In the genomic region with DNA sequence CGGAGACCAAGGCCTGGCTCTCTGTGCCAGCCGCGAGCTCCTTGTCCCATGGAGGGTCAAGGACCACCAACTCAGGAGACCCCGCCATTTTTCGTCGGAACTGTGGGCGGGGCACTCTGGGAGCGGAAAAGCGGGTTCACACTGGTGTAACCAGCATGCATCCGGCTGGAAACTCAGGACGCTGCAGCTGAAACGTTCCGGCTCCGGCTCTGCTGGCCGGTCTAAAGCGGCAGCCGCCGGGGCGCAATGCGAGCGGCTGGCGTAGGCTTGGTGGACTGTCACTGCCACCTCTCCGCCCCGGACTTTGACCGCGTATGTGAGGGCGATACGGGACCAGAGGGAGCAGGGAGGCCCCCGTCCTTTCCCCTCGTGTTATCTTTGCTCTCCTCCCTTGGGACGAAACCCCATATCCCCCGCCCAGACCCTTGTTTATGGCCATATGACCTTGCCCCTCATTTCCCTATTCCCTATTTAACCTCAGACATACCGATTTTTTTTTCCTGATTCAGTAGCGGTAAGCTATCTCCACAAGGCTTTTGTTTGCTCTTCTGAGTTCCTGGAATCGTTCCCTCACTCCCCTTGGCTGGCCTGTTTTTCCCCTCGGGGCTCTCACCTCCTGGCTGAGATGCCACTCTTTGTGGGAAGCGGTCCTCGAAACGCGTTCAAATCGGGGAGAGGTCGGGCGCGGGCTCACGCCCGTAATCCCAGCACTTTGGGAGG, we compare ENCODE assay signal across 8 cellular contexts. TPM values are rescaled to one million over a fixed set of nuclear protein-coding genes. Genes with fewer than 3 reads are reported as not detected.
DNase-seq lines count a peak whose midpoint lies in the region; ATAC-seq, FAIRE-seq and TF ChIP-seq lines count a peak whose summit lies in the region.

A gene with protein sequence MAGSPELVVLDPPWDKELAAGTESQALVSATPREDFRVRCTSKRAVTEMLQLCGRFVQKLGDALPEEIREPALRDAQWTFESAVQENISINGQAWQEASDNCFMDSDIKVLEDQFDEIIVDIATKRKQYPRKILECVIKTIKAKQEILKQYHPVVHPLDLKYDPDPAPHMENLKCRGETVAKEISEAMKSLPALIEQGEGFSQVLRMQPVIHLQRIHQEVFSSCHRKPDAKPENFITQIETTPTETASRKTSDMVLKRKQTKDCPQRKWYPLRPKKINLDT (minus strand): TSS at position 102 of the 720 bp plus-strand sequence. CDS start 14 bp downstream, at position 88.
A gene with protein sequence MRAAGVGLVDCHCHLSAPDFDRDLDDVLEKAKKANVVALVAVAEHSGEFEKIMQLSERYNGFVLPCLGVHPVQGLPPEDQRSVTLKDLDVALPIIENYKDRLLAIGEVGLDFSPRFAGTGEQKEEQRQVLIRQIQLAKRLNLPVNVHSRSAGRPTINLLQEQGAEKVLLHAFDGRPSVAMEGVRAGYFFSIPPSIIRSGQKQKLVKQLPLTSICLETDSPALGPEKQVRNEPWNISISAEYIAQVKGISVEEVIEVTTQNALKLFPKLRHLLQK (plus strand): TSS at position 219 of the 720 bp plus-strand sequence. CDS start 28 bp downstream, at position 247.

- FAIRE-seq in RCC 7860 (lab: Jason Lieb, UNC), result no peak

- H3K27me3 ChIP-seq in DOHH2 (ENCODE audit: control insufficient read depth, low read length) (no peaks in the 10 kb centered on the region), GM23248 (replicated peaks; ENCODE audit: insufficient read depth) (no peaks in the 10 kb centered on the region), Karpas-422 (ENCODE audit: low read length) (no peaks in the 10 kb centered on the region)

- H3K27me3 Mint-ChIP-seq in activated T-helper 1 cell treated with anti-CD3 and anti-CD28 coated beads, Interleukin-12 subunit alpha, Interleukin-12 subunit beta, Interleukin-2, Interleukin-4 antibody, amounts not matched to agents 30 ng/mL and 10 ng/mL and 1 ng/mL, durations not matched to agents 14 hours and 24 hours and 36 hours (ENCODE audit: insufficient read depth), result no peaks in the 10 kb centered on the region
- H3K27me3 Mint-ChIP-seq in naive B cell, result no peaks in the 10 kb centered on the region

- H3K9me2 ChIP-seq in DOHH2 (replicated peaks; ENCODE audit: control insufficient read depth, low read length) (no peaks in the 10 kb centered on the region), GM23248 (ENCODE audit: insufficient read depth) (no peaks in the 10 kb centered on the region), Karpas-422 (replicated peaks; ENCODE audit: insufficient read depth, low read length) (no peaks in the 10 kb centered on the region)

- H3K4me1 ChIP-seq in DOHH2 (ENCODE audit: control insufficient read depth, low read length), result peaks cover 58% of the 10 kb centered on the region
- H3K4me1 ChIP-seq in GM23248 (ENCODE audit: insufficient read depth), result peaks cover 8% of the 10 kb centered on the region; the same call in 1 of the 2 replicates
- peaks cover 54% of the 10 kb centered on the region for H3K4me1 ChIP-seq in Karpas-422 (ENCODE audit: low read length)

- peaks cover 15% of the 10 kb centered on the region for H3K36me3 Mint-ChIP-seq in activated T-helper 1 cell treated with anti-CD3 and anti-CD28 coated beads, Interleukin-12 subunit alpha, Interleukin-12 subunit beta, Interleukin-2, Interleukin-4 antibody, amounts not matched to agents 30 ng/mL and 10 ng/mL and 1 ng/mL, durations not matched to agents 14 hours and 24 hours and 36 hours (ENCODE audit: low read depth)
- H3K36me3 Mint-ChIP-seq in naive B cell, result peaks cover 5 to 8% of the 10 kb centered on the region in 2 donors
- peaks cover 32% of the 10 kb centered on the region for H3K36me3 Mint-ChIP-seq in stimulated activated effector memory CD8-positive, alpha-beta T cell treated with anti-CD3 and anti-CD28 coated beads, Interleukin-12 subunit alpha, Interleukin-12 subunit beta, amount 100 ng/mL, for 72 hours

- H3K4me2 ChIP-seq in DOHH2 (ENCODE audit: low read length) (peak within 1 kb of the TSS; percentile 86), GM23248 (ENCODE audit: unreplicated experiment) (peak within 1 kb of the TSS; percentile 98), Karpas-422 (ENCODE audit: low read depth, low read length, poor library complexity, severe bottlenecking) (peak within 1 kb of the TSS; percentile 95)

- TF ChIP-seq CTCF in DOHH2 (IDR thresholded peaks at IDR 0.05; ENCODE audit: low read depth, low read length, poor library complexity, severe bottlenecking), result no peak

- H3K36me3 ChIP-seq in DOHH2 (ENCODE audit: control insufficient read depth, low read length) (peaks cover 27% of the 10 kb centered on the region), GM23248 (ENCODE audit: low read depth) (no peaks in the 10 kb centered on the region), Karpas-422 (ENCODE audit: insufficient read depth, low read length) (peaks cover 12% of the 10 kb centered on the region; the same call in 1 of the 2 replicates)

- H3F3A ChIP-seq in DOHH2 (ENCODE audit: control insufficient read depth, insufficient read depth) (peaks cover 16% of the 10 kb centered on the region), GM23248 (ENCODE audit: insufficient read depth) (peaks cover 5% of the 10 kb centered on the region; the same call in 1 of the 2 replicates)

- H2AFZ ChIP-seq in GM23248 (peak within 1 kb of the TSS; percentile 97), Karpas-422 (ENCODE audit: low read length) (peak within 1 kb of the TSS; percentile 73)

- H3K9me3 ChIP-seq in DOHH2 (ENCODE audit: control insufficient read depth, insufficient read depth, low read length) (no peaks in the 10 kb centered on the region), GM23248 (ENCODE audit: low read depth) (no peaks in the 10 kb centered on the region), Karpas-422 (ENCODE audit: low read length) (no peaks in the 10 kb centered on the region)

- H3K4me3 Mint-ChIP-seq in activated T-helper 1 cell treated with anti-CD3 and anti-CD28 coated beads, Interleukin-12 subunit alpha, Interleukin-12 subunit beta, Interleukin-2, Interleukin-4 antibody, amounts not matched to agents 30 ng/mL and 10 ng/mL and 1 ng/mL, durations not matched to agents 14 hours and 24 hours and 36 hours, result peak within 1 kb of the TSS; percentile 99
- H3K4me3 Mint-ChIP-seq in naive B cell, result peak within 1 kb of the TSS; percentile 60 to 99 (median 98)
- peak within 1 kb of the TSS; percentile 96 for H3K4me3 Mint-ChIP-seq in stimulated activated effector memory CD8-positive, alpha-beta T cell treated with anti-CD3 and anti-CD28 coated beads, Interleukin-12 subunit alpha, Interleukin-12 subunit beta, amount 100 ng/mL, for 72 hours

- intact Hi-C loops in activated T-helper 1 cell treated with anti-CD3 and anti-CD28 coated beads, Interleukin-12 subunit alpha, Interleukin-12 subunit beta, Interleukin-2, Interleukin-4 antibody, amounts not matched to agents 30 ng/mL and 10 ng/mL and 1 ng/mL, durations not matched to agents 14 hours and 24 hours and 36 hours (cut with micrococcal nuclease), result loop anchor here (1.0 to 10.0 kb wide), 12 partner anchors 22 to 1117 kb away; a partner anchor contains a TSS

- in situ Hi-C loops in GM23248 (cut with MboI), result no loop called here

- H3K9ac ChIP-seq in GM23248 (peak within 1 kb of the TSS; percentile 98), Karpas-422 (ENCODE audit: low read length) (peak within 1 kb of the TSS; percentile 86)

- peaks cover 30% of the 10 kb centered on the region for H3K4me1 Mint-ChIP-seq in activated T-helper 1 cell treated with anti-CD3 and anti-CD28 coated beads, Interleukin-12 subunit alpha, Interleukin-12 subunit beta, Interleukin-2, Interleukin-4 antibody, amounts not matched to agents 30 ng/mL and 10 ng/mL and 1 ng/mL, durations not matched to agents 14 hours and 24 hours and 36 hours (ENCODE audit: low read depth)
- H3K4me1 Mint-ChIP-seq in naive B cell, result peaks cover 26 to 69% (median 31%) of the 10 kb centered on the region in 3 donors
- H3K4me1 Mint-ChIP-seq in stimulated activated effector memory CD8-positive, alpha-beta T cell treated with anti-CD3 and anti-CD28 coated beads, Interleukin-12 subunit alpha, Interleukin-12 subunit beta, amount 100 ng/mL, for 72 hours, result peaks cover 24% of the 10 kb centered on the region

- peaks cover 4% of the 10 kb centered on the region for H3K9me3 Mint-ChIP-seq in activated T-helper 1 cell treated with anti-CD3 and anti-CD28 coated beads, Interleukin-12 subunit alpha, Interleukin-12 subunit beta, Interleukin-2, Interleukin-4 antibody, amounts not matched to agents 30 ng/mL and 10 ng/mL and 1 ng/mL, durations not matched to agents 14 hours and 24 hours and 36 hours
- H3K9me3 Mint-ChIP-seq in naive B cell, result peaks cover 0 to 5% (median 2%) of the 10 kb centered on the region in 7 donors
- H3K9me3 Mint-ChIP-seq in stimulated activated effector memory CD8-positive, alpha-beta T cell treated with anti-CD3 and anti-CD28 coated beads, Interleukin-12 subunit alpha, Interleukin-12 subunit beta, amount 100 ng/mL, for 72 hours, result no peaks in the 10 kb centered on the region

- peak within 1 kb of the TSS; percentile 89 for H3K27ac ChIP-seq in DOHH2 (ENCODE audit: low read depth, low read length)
- H3K27ac ChIP-seq in GM23248, result peak within 1 kb of the TSS; percentile 87
- peak within 1 kb of the TSS; percentile 89 for H3K27ac ChIP-seq in Karpas-422 (ENCODE audit: low read length)

- no peaks in the 10 kb centered on the region for H4K20me1 ChIP-seq in DOHH2 (ENCODE audit: control insufficient read depth, insufficient read depth, low read depth, low read length)
- H4K20me1 ChIP-seq in GM23248 (ENCODE audit: insufficient read depth), result no peaks in the 10 kb centered on the region
- no peaks in the 10 kb centered on the region for H4K20me1 ChIP-seq in Karpas-422 (ENCODE audit: insufficient read depth, low read depth, low read length)

- ATAC-seq in naive B cell (ENCODE audit: low read depth in 2 of 2), result peak; percentile 56
- peak; percentile 97 for ATAC-seq in stimulated activated effector memory CD8-positive, alpha-beta T cell treated with anti-CD3 and anti-CD28 coated beads, Interleukin-12 subunit alpha, Interleukin-12 subunit beta, amount 100 ng/mL, for 72 hours

- peaks cover 61% of the 10 kb centered on the region for H3K79me2 ChIP-seq in DOHH2 (ENCODE audit: control insufficient read depth, low read length)
- H3K79me2 ChIP-seq in GM23248 (ENCODE audit: insufficient read depth), result peaks cover 32% of the 10 kb centered on the region
- peaks cover 71% of the 10 kb centered on the region for H3K79me2 ChIP-seq in Karpas-422 (ENCODE audit: low read length)

- H3K4me3 ChIP-seq in DOHH2 (ENCODE audit: low read length) (peak within 1 kb of the TSS; percentile 89), GM23248 (peak within 1 kb of the TSS; percentile 82), Karpas-422 (ENCODE audit: low read length) (peak within 1 kb of the TSS; percentile 83)

- 1% methylated on average over 40 to 46 of the region's 46 CpGs for WGBS in GM23248 (ENCODE audit: low coverage in 1 of 2, low lambda C conversion rate in 2 of 2, missing lambda C conversion rate in 2 of 2), 2 experiments

- DNase-seq in GM23248, result peak; percentile 90
- peak; percentile 98 for DNase-seq in Karpas-422
- peak; percentile 76 for DNase-seq in RCC 7860 (ENCODE audit: low spot score)
- DNase-seq in activated T-helper 1 cell treated with anti-CD3 and anti-CD28 coated beads, Interleukin-12 subunit alpha, Interleukin-12 subunit beta, Interleukin-2, Interleukin-4 antibody, amounts not matched to agents 30 ng/mL and 10 ng/mL and 1 ng/mL, durations not matched to agents 14 hours and 24 hours and 36 hours (ENCODE audit: low spot score), result peak; percentile 93
- DNase-seq in fibroblast of gingiva (ENCODE audit: low read depth), result peak; percentile 94
- DNase-seq in naive B cell, result peak; percentile 89
- peak; percentile 100 for DNase-seq in stimulated activated effector memory CD8-positive, alpha-beta T cell treated with anti-CD3 and anti-CD28 coated beads, Interleukin-12 subunit alpha, Interleukin-12 subunit beta, amount 100 ng/mL, for 72 hours (ENCODE audit: low spot score in 2 of 2)

- H3K27ac Mint-ChIP-seq in activated T-helper 1 cell treated with anti-CD3 and anti-CD28 coated beads, Interleukin-12 subunit alpha, Interleukin-12 subunit beta, Interleukin-2, Interleukin-4 antibody, amounts not matched to agents 30 ng/mL and 10 ng/mL and 1 ng/mL, durations not matched to agents 14 hours and 24 hours and 36 hours, result peak within 1 kb of the TSS; percentile 98
- peak within 1 kb of the TSS; percentile 73 to 97 (median 96) for H3K27ac Mint-ChIP-seq in naive B cell
- H3K27ac Mint-ChIP-seq in stimulated activated effector memory CD8-positive, alpha-beta T cell treated with anti-CD3 and anti-CD28 coated beads, Interleukin-12 subunit alpha, Interleukin-12 subunit beta, amount 100 ng/mL, for 72 hours, result peak within 1 kb of the TSS; percentile 98

RNA-seq across cellular contexts. Expression of the first gene that starts in this region (rescaled TPM):
- total RNA-seq in GM23248 (2014; rRNA removed; shearing (Covaris generic)), result 30.7 and 34.9 TPM in 2 replicates
- polyA plus RNA-seq in GM23248 (2016; fragmentation: Nextera tagmentation; extraction: Ambion mirVana), result 32.0 and 38.0 TPM in 2 replicates
- 64.0 and 65.9 TPM in 2 replicates for total RNA-seq in Karpas-422 (2014; rRNA removed; shearing (Covaris generic); ENCODE audit: low replicate concordance)
- total RNA-seq in activated T-helper 1 cell treated with anti-CD3 and anti-CD28 coated beads, Interleukin-12 subunit alpha, Interleukin-12 subunit beta, Interleukin-2, Interleukin-4 antibody, amounts not matched to agents 30 ng/mL and 10 ng/mL and 1 ng/mL, durations not matched to agents 14 hours and 24 hours and 36 hours, result 40.2 and 44.7 TPM in 2 replicates
- 100 to 1,000 TPM in 1 of 6 donors, 10 to 100 TPM in 5; 72.1 to 103 (median 81.0) TPM for polyA plus RNA-seq in naive B cell (ENCODE audit: low read depth in 6 of 6)

RNA-seq across cellular contexts. Expression of the second gene that starts in this region (rescaled TPM):
- 12.4 and 14.8 TPM in 2 replicates for total RNA-seq in GM23248 (2014; rRNA removed; shearing (Covaris generic))
- polyA plus RNA-seq in GM23248 (2016; fragmentation: Nextera tagmentation; extraction: Ambion mirVana) (14.9 and 18.9 TPM in 2 replicates), naive B cell (ENCODE audit: low read depth in 6 of 6) (10 to 100 TPM; 38.3 to 50.6 (median 41.9) TPM)
- total RNA-seq in Karpas-422 (2014; rRNA removed; shearing (Covaris generic); ENCODE audit: low replicate concordance), result 34.1 and 47.6 TPM in 2 replicates
- 14.4 and 18.5 TPM in 2 replicates for total RNA-seq in activated T-helper 1 cell treated with anti-CD3 and anti-CD28 coated beads, Interleukin-12 subunit alpha, Interleukin-12 subunit beta, Interleukin-2, Interleukin-4 antibody, amounts not matched to agents 30 ng/mL and 10 ng/mL and 1 ng/mL, durations not matched to agents 14 hours and 24 hours and 36 hours

Comparison
In these comparisons a context has a peak if more than half of its experiments do, and no peak if none do; other contexts are left out.
1. Peak in every context shown above with its lines: DNase-seq, ATAC-seq, H3K4me3 ChIP-seq and H3K27ac ChIP-seq.